Comparison of ENCODE assay signal across 15 cellular contexts in the genomic region with DNA sequence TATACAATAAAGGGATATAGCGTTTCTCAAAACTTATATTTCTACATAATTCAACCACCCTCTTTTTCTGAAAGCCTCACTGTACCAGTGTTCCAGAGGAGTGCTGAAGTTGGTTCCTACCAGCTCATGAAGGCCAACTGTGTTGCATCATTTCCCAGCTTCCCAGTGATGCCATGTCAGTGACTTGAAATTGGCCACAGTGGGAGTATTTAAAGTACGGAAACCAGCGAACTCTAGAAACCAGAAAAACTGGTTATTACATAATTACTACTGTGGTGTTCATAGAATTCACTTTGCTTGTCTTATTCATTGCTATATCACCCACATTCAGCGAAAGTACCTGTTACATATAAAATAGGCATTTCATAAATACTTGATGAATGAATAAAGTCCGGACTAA.
DNase-seq lines count a peak whose midpoint lies in the region; ATAC-seq and TF ChIP-seq lines count a peak whose summit lies in the region.
"Had no signal": no experiment of that assay in that cellular context is flagged by ENCODE, and none has a peak within 500 bp of the region (broad histone marks: within the 10 kb centered on the region; RNA-seq: fewer than 3 reads in every experiment).

No MANE protein-coding gene starts in this region.

- no peak overlapping the region for H3K4me2 ChIP-seq in mammary epithelial cell (ENCODE audit: insufficient read depth, low read depth, low read length)

- H3K36me3 Mint-ChIP-seq in activated naive CD4-positive, alpha-beta T cell treated with anti-CD3 and anti-CD28 coated beads for 36 hours (ENCODE audit: low read depth), result no peaks in the 10 kb centered on the region
- no peaks in the 10 kb centered on the region for H3K36me3 Mint-ChIP-seq in activated T-helper 1 cell treated with anti-CD3 and anti-CD28 coated beads, Interleukin-12 subunit alpha, Interleukin-12 subunit beta, Interleukin-2, Interleukin-4 antibody, amounts not matched to agents 30 ng/mL and 10 ng/mL and 1 ng/mL, durations not matched to agents 14 hours and 24 hours and 36 hours (ENCODE audit: low read depth)

- no peaks in the 10 kb centered on the region for H3K27me3 Mint-ChIP-seq in activated naive CD4-positive, alpha-beta T cell treated with anti-CD3 and anti-CD28 coated beads for 36 hours (ENCODE audit: low read depth)
- no peaks in the 10 kb centered on the region for H3K27me3 Mint-ChIP-seq in activated T-helper 1 cell treated with anti-CD3 and anti-CD28 coated beads, Interleukin-12 subunit alpha, Interleukin-12 subunit beta, Interleukin-2, Interleukin-4 antibody, amounts not matched to agents 30 ng/mL and 10 ng/mL and 1 ng/mL, durations not matched to agents 14 hours and 24 hours and 36 hours (ENCODE audit: insufficient read depth)
- H3K27me3 Mint-ChIP-seq: B cell had no signal

- H3K36me3 ChIP-seq in mammary epithelial cell (ENCODE audit: insufficient read depth, low read length) (no peaks in the 10 kb centered on the region), breast epithelium (no peaks in the 10 kb centered on the region), lower lobe of right lung (no peaks in the 10 kb centered on the region)
- H3K36me3 ChIP-seq: HAP-1 had no signal

- CTCF ChIA-PET in mammary epithelial cell (lab: Charles Lee; ENCODE audit: low non-redundant PET) (no interaction called here), RWPE1 (lab: Yijun Ruan, JAX) (no interaction called here)
- CTCF ChIA-PET in activated naive CD4-positive, alpha-beta T cell treated with anti-CD3 and anti-CD28 coated beads for 36 hours (lab: Charles Lee), result no interaction called here

- H3K4me3 Mint-ChIP-seq in activated naive CD4-positive, alpha-beta T cell treated with anti-CD3 and anti-CD28 coated beads for 36 hours, result no peak overlapping the region
- H3K4me3 Mint-ChIP-seq in activated T-helper 1 cell treated with anti-CD3 and anti-CD28 coated beads, Interleukin-12 subunit alpha, Interleukin-12 subunit beta, Interleukin-2, Interleukin-4 antibody, amounts not matched to agents 30 ng/mL and 10 ng/mL and 1 ng/mL, durations not matched to agents 14 hours and 24 hours and 36 hours, result no peak overlapping the region
- H3K4me3 Mint-ChIP-seq: B cell had no signal

- in situ Hi-C loops in mammary epithelial cell (cut with MboI; ENCODE audit: low sequenced_read_pairs in 2 of 2), result no loop called here

- POLR2A ChIA-PET in RWPE1 (lab: Yijun Ruan, JAX; ENCODE audit: low non-redundant PET), result no interaction called here

- H3K9me3 ChIP-seq in mammary epithelial cell (replicated peaks; ENCODE audit: insufficient read depth, low read length), result no peaks in the 10 kb centered on the region
- no peaks in the 10 kb centered on the region for H3K9me3 ChIP-seq in breast epithelium
- peaks cover 3% of the 10 kb centered on the region for H3K9me3 ChIP-seq in lower lobe of right lung
- H3K9me3 ChIP-seq: HAP-1 had no signal

- no peaks in the 10 kb centered on the region for H3K4me1 ChIP-seq in mammary epithelial cell (ENCODE audit: insufficient read depth, low read length)
- H3K4me1 ChIP-seq in breast epithelium, result no peaks in the 10 kb centered on the region
- H3K4me1 ChIP-seq in lower lobe of right lung, result no peaks in the 10 kb centered on the region

- H3K4me1 Mint-ChIP-seq in activated naive CD4-positive, alpha-beta T cell treated with anti-CD3 and anti-CD28 coated beads for 36 hours (ENCODE audit: low read depth), result no peaks in the 10 kb centered on the region
- no peaks in the 10 kb centered on the region for H3K4me1 Mint-ChIP-seq in activated T-helper 1 cell treated with anti-CD3 and anti-CD28 coated beads, Interleukin-12 subunit alpha, Interleukin-12 subunit beta, Interleukin-2, Interleukin-4 antibody, amounts not matched to agents 30 ng/mL and 10 ng/mL and 1 ng/mL, durations not matched to agents 14 hours and 24 hours and 36 hours (ENCODE audit: low read depth)
- H3K4me1 Mint-ChIP-seq: B cell had no signal

- intact Hi-C loops in mammary epithelial cell (cut with micrococcal nuclease) (no loop called here), breast epithelium (cut with DNase I; ENCODE audit: low total_unique reads) (no loop called here), lower lobe of right lung (cut with DNase I) (no loop called here)
- intact Hi-C loops in activated naive CD4-positive, alpha-beta T cell treated with anti-CD3 and anti-CD28 coated beads for 36 hours (cut with micrococcal nuclease), result no loop called here
- intact Hi-C loops in activated T-helper 1 cell treated with anti-CD3 and anti-CD28 coated beads, Interleukin-12 subunit alpha, Interleukin-12 subunit beta, Interleukin-2, Interleukin-4 antibody, amounts not matched to agents 30 ng/mL and 10 ng/mL and 1 ng/mL, durations not matched to agents 14 hours and 24 hours and 36 hours (cut with micrococcal nuclease), result no loop called here

- H2AFZ ChIP-seq in mammary epithelial cell (ENCODE audit: low read depth, low read length), result no peak overlapping the region

- BruUV-seq in mammary epithelial cell (replicated peaks; lab: Mats Ljungman, UMichigan), result no TSS peak

- no peak overlapping the region for H3K9ac ChIP-seq in mammary epithelial cell (ENCODE audit: insufficient read depth, low read length)

- no peaks in the 10 kb centered on the region for H4K20me1 ChIP-seq in mammary epithelial cell (ENCODE audit: insufficient read depth, low read length)

- no peak for TF ChIP-seq CTCF in mammary epithelial cell (conservative IDR thresholded peaks at IDR 0.05 in 1 of 2, IDR thresholded peaks at IDR 0.05 in 1 of 2; ENCODE audit: extremely low read depth in 1 of 2, insufficient read depth in 1 of 2, low read depth in 1 of 2, low read length in 2 of 2)
- no peak for TF ChIP-seq CTCF in breast epithelium (IDR thresholded peaks at IDR 0.05)
- no peak for TF ChIP-seq CTCF in RWPE1 (conservative IDR thresholded peaks at IDR 0.05; ENCODE audit: low read depth)
- no peak for TF ChIP-seq CTCF in lower lobe of right lung (IDR thresholded peaks at IDR 0.05)

- peak; percentile 30 for DNase-seq in mammary epithelial cell
- DNase-seq in breast epithelium (ENCODE audit: low spot score in 2 of 2), result no peak
- DNase-seq in RWPE1 (ENCODE audit: low spot score), result peak; percentile 26
- no peak for DNase-seq in lower lobe of right lung
- no peak for DNase-seq in NCI-H2107 treated with DMSO at 0.1 percent for 48 hours (lab: John Stamatoyannopoulos, UW; ENCODE audit: unreplicated experiment)
- DNase-seq in activated naive CD4-positive, alpha-beta T cell treated with anti-CD3 and anti-CD28 coated beads for 36 hours, result no peak
- DNase-seq in activated T-helper 1 cell treated with anti-CD3 and anti-CD28 coated beads, Interleukin-12 subunit alpha, Interleukin-12 subunit beta, Interleukin-2, Interleukin-4 antibody, amounts not matched to agents 30 ng/mL and 10 ng/mL and 1 ng/mL, durations not matched to agents 14 hours and 24 hours and 36 hours (ENCODE audit: low spot score), result no peak
- DNase-seq: DMS 273 treated with DMSO at 0.1 percent for 48 hours, GDM1, NCI-H187, NCI-H526 treated with DMSO at 0.1 percent for 48 hours had no signal

- H3K27me3 ChIP-seq in mammary epithelial cell (ENCODE audit: insufficient read depth, low read length), result no peaks in the 10 kb centered on the region
- H3K27me3 ChIP-seq in breast epithelium, result no peaks in the 10 kb centered on the region
- H3K27me3 ChIP-seq in lower lobe of right lung (ENCODE audit: low read depth), result no peaks in the 10 kb centered on the region

- no peak for TF ChIP-seq POLR2A in breast epithelium (IDR thresholded peaks at IDR 0.05)

- H3K9me3 Mint-ChIP-seq in activated naive CD4-positive, alpha-beta T cell treated with anti-CD3 and anti-CD28 coated beads for 36 hours, result peaks cover 2% of the 10 kb centered on the region
- no peaks in the 10 kb centered on the region for H3K9me3 Mint-ChIP-seq in activated T-helper 1 cell treated with anti-CD3 and anti-CD28 coated beads, Interleukin-12 subunit alpha, Interleukin-12 subunit beta, Interleukin-2, Interleukin-4 antibody, amounts not matched to agents 30 ng/mL and 10 ng/mL and 1 ng/mL, durations not matched to agents 14 hours and 24 hours and 36 hours

- no peaks in the 10 kb centered on the region for H3K79me2 ChIP-seq in mammary epithelial cell (ENCODE audit: insufficient read depth, low read length)

- WGBS in mammary epithelial cell (ENCODE audit: low coverage, missing lambda C conversion rate), result 22% methylated on average over 5 of the region's 5 CpGs

- H3K27ac Mint-ChIP-seq in activated naive CD4-positive, alpha-beta T cell treated with anti-CD3 and anti-CD28 coated beads for 36 hours, result no peak overlapping the region
- H3K27ac Mint-ChIP-seq in activated T-helper 1 cell treated with anti-CD3 and anti-CD28 coated beads, Interleukin-12 subunit alpha, Interleukin-12 subunit beta, Interleukin-2, Interleukin-4 antibody, amounts not matched to agents 30 ng/mL and 10 ng/mL and 1 ng/mL, durations not matched to agents 14 hours and 24 hours and 36 hours, result no peak overlapping the region
- H3K27ac Mint-ChIP-seq: B cell had no signal

- H3K4me3 ChIP-seq in mammary epithelial cell (replicated peaks in 1 of 3; ENCODE audit: insufficient read depth in 1 of 3, low read depth in 2 of 3, low read length in 3 of 3), result no peak overlapping the region
- no peak overlapping the region for H3K4me3 ChIP-seq in breast epithelium
- no peak overlapping the region for H3K4me3 ChIP-seq in lower lobe of right lung
- H3K4me3 ChIP-seq: HAP-1, K562 had no signal

- H3K27ac ChIP-seq in mammary epithelial cell (ENCODE audit: insufficient read depth, low read depth, low read length), result no peak overlapping the region
- H3K27ac ChIP-seq in breast epithelium, result no peak overlapping the region
- H3K27ac ChIP-seq in RWPE1, result no peak overlapping the region
- no peak overlapping the region for H3K27ac ChIP-seq in lower lobe of right lung

- dilution Hi-C loops in mammary epithelial cell (cut with HindIII; ENCODE audit: low sequenced_read_pairs), result no loop called here

- ATAC-seq in esophagus mucosa (peak; percentile 87), lower lobe of right lung (no peak)
- ATAC-seq: K562 had no signal

Comparison
In these comparisons a context has a peak if more than half of its experiments do, and no peak if none do; other contexts are left out.
1. DNase-seq: peak in mammary epithelial cell (single experiment) and RWPE1 (single experiment); none in breast epithelium (0 of 2), lower lobe of right lung (single experiment), NCI-H2107 treated with DMSO at 0.1 percent for 48 hours (single experiment), activated naive CD4-positive, alpha-beta T cell treated with anti-CD3 and anti-CD28 coated beads for 36 hours (single experiment) and activated T-helper 1 cell treated with anti-CD3 and anti-CD28 coated beads, Interleukin-12 subunit alpha, Interleukin-12 subunit beta, Interleukin-2, Interleukin-4 antibody, amounts not matched to agents 30 ng/mL and 10 ng/mL and 1 ng/mL, durations not matched to agents 14 hours and 24 hours and 36 hours (single experiment).